In genomic region chr10:99395750-99396445, GRCh38 we compare ENCODE assay signal across 9 cellular contexts. TPM values are rescaled to one million over a fixed set of nuclear protein-coding genes. Genes with fewer than 3 reads are reported as not detected.
DNase-seq lines count a peak whose midpoint lies in the region; ATAC-seq, FAIRE-seq and TF ChIP-seq lines count a peak whose summit lies in the region.
"Had no signal": no experiment of that assay in that cellular context is flagged by ENCODE, and none has a peak within 500 bp of the region (broad histone marks: within the 10 kb centered on the region; RNA-seq: fewer than 3 reads in every experiment).

No MANE protein-coding gene starts in this region.

- intact Hi-C loops in PC-3 (cut with micrococcal nuclease) = loop anchor here (1.0 kb wide), 1 partner anchor 34 kb away; the partner anchor contains the start of gene GOT1

- POLR2A ChIA-PET in PC-3 (lab: Charles Lee; ENCODE audit: unreplicated experiment) = no interaction called here

- no peak for FAIRE-seq in GM19239 (lab: Jason Lieb, UNC)

- H3K9me2 ChIP-seq in PC-3 (replicated peaks; ENCODE audit: low read length) = no peaks in the 10 kb centered on the region

- no peaks in the 10 kb centered on the region for H4K20me1 ChIP-seq in PC-3 (ENCODE audit: low read length)
- H4K20me1 ChIP-seq in fibroblast of lung (ENCODE audit: control insufficient read depth, extremely low read depth, insufficient read depth, low read length) = no peaks in the 10 kb centered on the region
- no peaks in the 10 kb centered on the region for H4K20me1 ChIP-seq in smooth muscle cell (ENCODE audit: low read depth)

- WGBS in smooth muscle cell (ENCODE audit: low lambda C conversion rate) = 40% methylated on average over 2 of the region's 2 CpGs

- peak; percentile 84 for ATAC-seq in PC-3

- in situ Hi-C loops in GM13976 (cut with MboI; ENCODE audit: low sequenced_read_pairs, unreplicated experiment) = loop anchor here (10.0 kb wide), 1 partner anchor 219 kb away; no protein-coding TSS in a partner anchor

- H3K9ac ChIP-seq in PC-3 (ENCODE audit: low read length) (peak overlapping the region; percentile 47; the same call in 1 of the 2 replicates), fibroblast of lung (ENCODE audit: insufficient read depth, low read length) (no peak overlapping the region), smooth muscle cell (ENCODE audit: low read depth) (peak overlapping the region; percentile 56)

- TF ChIP-seq CTCF in PC-3 (conservative IDR thresholded peaks at IDR 0.05; ENCODE audit: low read depth, low read length) = no peak
- TF ChIP-seq CTCF in fibroblast of lung (conservative IDR thresholded peaks at IDR 0.05 in 1 of 2, IDR thresholded peaks at IDR 0.05 in 1 of 2; ENCODE audit: low read depth in 1 of 2, low read length in 2 of 2) = no peak
- TF ChIP-seq CTCF in smooth muscle cell (IDR thresholded peaks at IDR 0.05; ENCODE audit: borderline replicate concordance, insufficient read depth, poor library complexity, severe bottlenecking) = no peak
- no peak for TF ChIP-seq CTCF in GM13976 (IDR thresholded peaks at IDR 0.05; ENCODE audit: borderline replicate concordance, control extremely low read depth, extremely low read depth, insufficient read depth, missing control alignments)

- peak overlapping the region; percentile 91 for H3K27ac ChIP-seq in PC-3 (ENCODE audit: low read length)
- no peak overlapping the region for H3K27ac ChIP-seq in fibroblast of lung (ENCODE audit: insufficient read depth, low read length)
- peak overlapping the region; percentile 93 for H3K27ac ChIP-seq in smooth muscle cell (ENCODE audit: low read depth)
- H3K27ac ChIP-seq: thoracic aorta had no signal

- no peaks in the 10 kb centered on the region for H3K79me2 ChIP-seq in PC-3 (ENCODE audit: low read length)
- no peaks in the 10 kb centered on the region for H3K79me2 ChIP-seq in fibroblast of lung (ENCODE audit: control insufficient read depth, insufficient read depth, low read length)
- no peaks in the 10 kb centered on the region for H3K79me2 ChIP-seq in smooth muscle cell (ENCODE audit: low read depth)

- H3K4me2 ChIP-seq in PC-3 (ENCODE audit: low read length) = peak overlapping the region; percentile 73
- H3K4me2 ChIP-seq in fibroblast of lung (ENCODE audit: extremely low read depth, insufficient read depth, low read length) = peak overlapping the region; percentile 21
- peak overlapping the region; percentile 77 for H3K4me2 ChIP-seq in smooth muscle cell

- H3K9me3 ChIP-seq in PC-3 (ENCODE audit: low read length) (no peaks in the 10 kb centered on the region), fibroblast of lung (ENCODE audit: control insufficient read depth, insufficient read depth, low read depth, low read length) (no peaks in the 10 kb centered on the region), smooth muscle cell (replicated peaks; ENCODE audit: low read depth) (no peaks in the 10 kb centered on the region)
- H3K9me3 ChIP-seq: thoracic aorta had no signal

- CTCF ChIA-PET in PC-3 (lab: Charles Lee) = no interaction called here

- no TSS peak for BruUV-seq in PC-3 (replicated peaks; lab: Mats Ljungman, UMichigan)

- H3K4me1 ChIP-seq in PC-3 (ENCODE audit: insufficient read depth, low read length) (peaks cover 58% of the 10 kb centered on the region), fibroblast of lung (ENCODE audit: control insufficient read depth, extremely low read depth, insufficient read depth, low read length) (peaks cover 8% of the 10 kb centered on the region), smooth muscle cell (ENCODE audit: low read depth) (no peaks in the 10 kb centered on the region)

- H3K27me3 ChIP-seq in PC-3 (ENCODE audit: low read length) (no peaks in the 10 kb centered on the region), fibroblast of lung (ENCODE audit: control insufficient read depth, insufficient read depth, low read length) (no peaks in the 10 kb centered on the region), smooth muscle cell (ENCODE audit: low read depth) (no peaks in the 10 kb centered on the region)

- H3K4me3 ChIP-seq in PC-3 (ENCODE audit: low read length) = peak overlapping the region; percentile 43; the same call in 1 of the 2 replicates
- H3K4me3 ChIP-seq in fibroblast of lung (replicated peaks in 1 of 4; ENCODE audit: control extremely low read depth in 1 of 4, insufficient read depth in 1 of 4, low read depth in 3 of 4, low read length in 4 of 4) = no peak overlapping the region
- H3K4me3 ChIP-seq in smooth muscle cell = no peak overlapping the region
- H3K4me3 ChIP-seq: thoracic aorta had no signal

- DNase-seq in NCI-H1105 treated with DMSO at 0.1 percent for 48 hours (lab: John Stamatoyannopoulos, UW) = peak; percentile 15
- DNase-seq in NCI-H1105 (lab: John Stamatoyannopoulos, UW) = no peak
- peak; percentile 91 for DNase-seq in PC-3
- DNase-seq in fibroblast of lung (ENCODE audit: low read depth in 2 of 2) = peak; percentile 58 to 89
- DNase-seq in smooth muscle cell (lab: John Stamatoyannopoulos, UW; ENCODE audit: unreplicated experiment) = no peak
- DNase-seq in GM19239 (ENCODE audit: insufficient read length, low spot score) = no peak
- DNase-seq in GM13976 (ENCODE audit: low spot score) = no peak
- DNase-seq in SHP77 (lab: John Stamatoyannopoulos, UW) = no peak

- peaks cover 15% of the 10 kb centered on the region; the same call in 1 of the 2 replicates for H3K36me3 ChIP-seq in PC-3 (ENCODE audit: low read depth, low read length)
- H3K36me3 ChIP-seq in fibroblast of lung (ENCODE audit: control insufficient read depth, insufficient read depth, low read length) = peaks cover 3% of the 10 kb centered on the region
- H3K36me3 ChIP-seq in smooth muscle cell (ENCODE audit: low read depth) = no peaks in the 10 kb centered on the region

- peaks cover 7% of the 10 kb centered on the region for H3F3A ChIP-seq in PC-3 (ENCODE audit: low read length, unreplicated experiment)
- peaks cover 12% of the 10 kb centered on the region for H3F3A ChIP-seq in smooth muscle cell (ENCODE audit: low read depth)

- H2AFZ ChIP-seq in PC-3 (ENCODE audit: low read length) (no peak overlapping the region), fibroblast of lung (ENCODE audit: low read length) (no peak overlapping the region), smooth muscle cell (ENCODE audit: low read depth) (no peak overlapping the region)

RNA-seq across cellular contexts. Expression of gene GOT1, which starts 34.5 kb away (rescaled TPM):
- total RNA-seq in PC-3 (2014; rRNA removed) (27.4 and 32.6 TPM in 2 replicates), fibroblast of lung (31.8 and 52.2 TPM in 2 replicates), smooth muscle cell (22.0 and 34.7 TPM in 2 replicates)
- polyA plus RNA-seq in fibroblast of lung (20.8 and 30.2 TPM in 2 replicates), smooth muscle cell (38.6 and 44.4 TPM in 2 replicates)
- 20.0 and 28.4 TPM in 2 replicates for polyA plus RNA-seq in fibroblast of lung (2012)
- 11.5 and 12.5 TPM in 2 replicates for polyA minus RNA-seq in fibroblast of lung (ENCODE audit: low replicate concordance)

Comparison
In these comparisons a context has a peak if more than half of its experiments do, and no peak if none do; other contexts are left out.
1. DNase-seq: peak in NCI-H1105 treated with DMSO at 0.1 percent for 48 hours (single experiment), PC-3 (single experiment) and fibroblast of lung (2 of 2); none in NCI-H1105 (single experiment), smooth muscle cell (single experiment), GM19239 (single experiment), GM13976 (single experiment) and SHP77 (0 of 2).
2. H3K4me2 ChIP-seq: peak in every context shown above with its lines; median percentile 77 in smooth muscle cell; 73 in PC-3; 21 in fibroblast of lung.